8 cellular contexts compared by ENCODE assay signal in genomic region chr1:2555634-2556276, GRCh38. TPM values are rescaled to one million over a fixed set of nuclear protein-coding genes. Genes with fewer than 3 reads are reported as not detected.
DNase-seq lines count a peak whose midpoint lies in the region; ATAC-seq, FAIRE-seq and TF ChIP-seq lines count a peak whose summit lies in the region.

No MANE protein-coding gene starts in this region.

- H3K36me3 Mint-ChIP-seq in activated naive CD4-positive, alpha-beta T cell treated with anti-CD3 and anti-CD28 coated beads, Interleukin-2, amount 10 ng/mL, durations not matched to agents 7 days and 5 days, result peaks cover 16% of the 10 kb centered on the region

- no peak for TF ChIP-seq CTCF in GM10248 (IDR thresholded peaks at IDR 0.05; ENCODE audit: control extremely low read depth, extremely low read depth, low read depth, missing control alignments)
- no peak for TF ChIP-seq CTCF in D721Med (IDR thresholded peaks at IDR 0.05; ENCODE audit: insufficient read depth, missing control alignments)

- ATAC-seq in HG02798 (IDR thresholded peaks at IDR 0.05; ENCODE audit: poor library complexity, unreplicated experiment), result peak; percentile 36
- ATAC-seq in left cardiac atrium, result peak; percentile 56 to 79
- ATAC-seq in SK-N-SH treated with all-trans-retinoic acid at 6 μM for 48 hours, result no peak

- H3K9me3 Mint-ChIP-seq in activated naive CD4-positive, alpha-beta T cell treated with anti-CD3 and anti-CD28 coated beads, Interleukin-2, amount 10 ng/mL, durations not matched to agents 7 days and 5 days, result no peaks in the 10 kb centered on the region

- CTCF ChIA-PET in GM10248 (lab: Yijun Ruan, JAX), result interaction anchor here (0.9 to 2.0 kb wide), 8 partner anchors 7 to 141 kb away, joined by 3 to 10 read pairs (median 4); no protein-coding TSS in a partner anchor
- CTCF ChIA-PET in activated naive CD4-positive, alpha-beta T cell treated with anti-CD3 and anti-CD28 coated beads, Interleukin-2, amount 10 ng/mL, durations not matched to agents 7 days and 5 days (lab: Charles Lee), result interaction anchor here (0.6 to 3.3 kb wide), 11 partner anchors 9 to 361 kb away, joined by 3 to 40 read pairs (median 3); partner anchors contain the start of genes FAAP20, PANK4 and PRXL2B

- intact Hi-C loops in left cardiac atrium (cut with DNase I), result no loop called here

- peak overlapping the region; percentile 98 for H3K4me3 Mint-ChIP-seq in activated naive CD4-positive, alpha-beta T cell treated with anti-CD3 and anti-CD28 coated beads, Interleukin-2, amount 10 ng/mL, durations not matched to agents 7 days and 5 days

- peak overlapping the region; percentile 99 for H3K27ac Mint-ChIP-seq in activated naive CD4-positive, alpha-beta T cell treated with anti-CD3 and anti-CD28 coated beads, Interleukin-2, amount 10 ng/mL, durations not matched to agents 7 days and 5 days

- no peak for FAIRE-seq in D721Med (lab: Jason Lieb, UNC)

- POLR2A ChIA-PET in GM10248 (lab: Yijun Ruan, JAX), result interaction anchor here (0.8 to 1.5 kb wide), 4 partner anchors 9 to 29 kb away, joined by 3 to 11 read pairs (median 4); no protein-coding TSS in a partner anchor

- peaks cover 52% of the 10 kb centered on the region for H3K4me1 Mint-ChIP-seq in activated naive CD4-positive, alpha-beta T cell treated with anti-CD3 and anti-CD28 coated beads, Interleukin-2, amount 10 ng/mL, durations not matched to agents 7 days and 5 days

- DNase-seq in GM10248 (ENCODE audit: extremely low spot score) (peak; percentile 75), RKO (ENCODE audit: low spot score) (peak; percentile 64), left cardiac atrium (peak; percentile 79), D721Med (ENCODE audit: insufficient read length, low spot score) (no peak)
- DNase-seq in activated naive CD4-positive, alpha-beta T cell treated with anti-CD3 and anti-CD28 coated beads, Interleukin-2, amount 10 ng/mL, durations not matched to agents 7 days and 5 days, result peak; percentile 91
- DNase-seq in stimulated activated CD4-positive, alpha-beta T cell treated with anti-CD3 and anti-CD28 coated beads, Interleukin-15, amount 100 ng/mL, for 24 hours, result peak; percentile 87

- H3K27me3 Mint-ChIP-seq in activated naive CD4-positive, alpha-beta T cell treated with anti-CD3 and anti-CD28 coated beads, Interleukin-2, amount 10 ng/mL, durations not matched to agents 7 days and 5 days, result no peaks in the 10 kb centered on the region

TF ChIP-seq in SK-N-SH treated with all-trans-retinoic acid at 6 μM for 48 hours, 23 proteins besides CTCF, POLR2A, EP300 and RAD21:
- no peak for TF ChIP-seq TOX (CRISPR knock-in tag; IDR thresholded peaks at IDR 0.05; ENCODE audit: borderline replicate concordance)
- no peak for TF ChIP-seq ESRRG (CRISPR knock-in tag; IDR thresholded peaks at IDR 0.05)
- no peak for TF ChIP-seq TSHZ2 (CRISPR knock-in tag; IDR thresholded peaks at IDR 0.05)
- TF ChIP-seq ZNF70 (CRISPR knock-in tag; IDR thresholded peaks at IDR 0.05), result no peak
- no peak for TF ChIP-seq ZNF565 (CRISPR knock-in tag; conservative IDR thresholded peaks at IDR 0.05; ENCODE audit: low read depth)
- TF ChIP-seq CSRNP3 (CRISPR knock-in tag; IDR thresholded peaks at IDR 0.05), result no peak
- no peak for TF ChIP-seq ZC3H10 (CRISPR knock-in tag; IDR thresholded peaks at IDR 0.05)
- TF ChIP-seq PATZ1 (CRISPR knock-in tag; IDR thresholded peaks at IDR 0.05; ENCODE audit: borderline replicate concordance), result no peak
- no peak for TF ChIP-seq SNAI2 (CRISPR knock-in tag; IDR thresholded peaks at IDR 0.05)
- no peak for TF ChIP-seq ISL1 (CRISPR knock-in tag; IDR thresholded peaks at IDR 0.05)
- TF ChIP-seq OSR1 (CRISPR knock-in tag; IDR thresholded peaks at IDR 0.05), result no peak
- no peak for TF ChIP-seq CSDC2 (CRISPR knock-in tag; IDR thresholded peaks at IDR 0.05)

RNA-seq across cellular contexts. Expression of gene TNFRSF14, which starts 0.4 kb away (rescaled TPM):
- 10 to 100 TPM; 21.6 to 22.6 TPM for total RNA-seq in left cardiac atrium

RNA-seq across cellular contexts. Expression of gene HES5, which starts 25.7 kb away (rescaled TPM):
- under 1 TPM; 0.91 to 0.99 TPM for total RNA-seq in left cardiac atrium

RNA-seq across cellular contexts. Expression of gene PANK4, which starts 29.4 kb away (rescaled TPM):
- 10 to 100 TPM; 37.5 to 40.6 TPM for total RNA-seq in left cardiac atrium

RNA-seq across cellular contexts. Expression of gene PRXL2B, which starts 30.8 kb away (rescaled TPM):
- total RNA-seq in left cardiac atrium, result 10 to 100 TPM; 10.8 to 14.1 TPM
